Comparison of ENCODE assay signal across 8 cellular contexts in genomic region chr5:1644810-1645571, GRCh38.
DNase-seq lines count a peak whose midpoint lies in the region; ATAC-seq, FAIRE-seq and TF ChIP-seq lines count a peak whose summit lies in the region.

No MANE protein-coding gene starts in this region.

- FAIRE-seq in frontal cortex (lab: Jason Lieb, UNC): no peak

- H3K27ac ChIP-seq in RWPE2 (ENCODE audit: poor library complexity, severe bottlenecking): no peak overlapping the region

- ATAC-seq in GM21526 (IDR thresholded peaks at IDR 0.05; ENCODE audit: low FRiP score, unreplicated experiment): peak; percentile 78
- ATAC-seq in RWPE2 (ENCODE audit: low read depth): peak; percentile 89

- in situ Hi-C loops in Caki2 (cut with HindIII; ENCODE audit: low pct_unique_long_range_greater_than_20kb, low sequenced_read_pairs): no loop called here

- H3K4me3 ChIP-seq in RWPE2 (ENCODE audit: severe bottlenecking): no peak overlapping the region

- TF ChIP-seq CTCF in LNCAP (IDR thresholded peaks at IDR 0.05): peak; percentile 78
- peak; percentile 82 for TF ChIP-seq CTCF in RWPE2 (IDR thresholded peaks at IDR 0.05; ENCODE audit: poor library complexity, severe bottlenecking)

- no peaks in the 10 kb centered on the region for H3K4me1 ChIP-seq in RWPE2 (ENCODE audit: insufficient read depth, poor library complexity, severe bottlenecking)

- DNase-seq in Caki2 (ENCODE audit: low read depth) (peak; percentile 65), RWPE2 (ENCODE audit: low spot score) (peak; percentile 67), activated gamma-delta T cell (lab: John Stamatoyannopoulos, UW) (peak; percentile 43), frontal cortex (ENCODE audit: low spot score in 2 of 2) (peak; percentile 79 to 92), non-pigmented ciliary epithelial cell (ENCODE audit: low read depth) (peak; percentile 34), stromal cell of bone marrow (ENCODE audit: low read depth) (peak; percentile 58)

- H3K36me3 ChIP-seq in RWPE2 (ENCODE audit: low read depth): no peaks in the 10 kb centered on the region

- H3K27me3 ChIP-seq in RWPE2 (ENCODE audit: insufficient read depth, poor library complexity, severe bottlenecking): peaks cover 36% of the 10 kb centered on the region

- no peaks in the 10 kb centered on the region for H3K9me3 ChIP-seq in RWPE2 (ENCODE audit: severe bottlenecking)

Comparison
In these comparisons a context has a peak if more than half of its experiments do, and no peak if none do; other contexts are left out.
1. DNase-seq: peak in every context shown above with its lines; median percentile 86 in frontal cortex; 67 in RWPE2; 65 in Caki2; 58 in stromal cell of bone marrow; 43 in activated gamma-delta T cell; 34 in non-pigmented ciliary epithelial cell.